ENCODE assay signal across 17 cellular contexts in the genomic region with DNA sequence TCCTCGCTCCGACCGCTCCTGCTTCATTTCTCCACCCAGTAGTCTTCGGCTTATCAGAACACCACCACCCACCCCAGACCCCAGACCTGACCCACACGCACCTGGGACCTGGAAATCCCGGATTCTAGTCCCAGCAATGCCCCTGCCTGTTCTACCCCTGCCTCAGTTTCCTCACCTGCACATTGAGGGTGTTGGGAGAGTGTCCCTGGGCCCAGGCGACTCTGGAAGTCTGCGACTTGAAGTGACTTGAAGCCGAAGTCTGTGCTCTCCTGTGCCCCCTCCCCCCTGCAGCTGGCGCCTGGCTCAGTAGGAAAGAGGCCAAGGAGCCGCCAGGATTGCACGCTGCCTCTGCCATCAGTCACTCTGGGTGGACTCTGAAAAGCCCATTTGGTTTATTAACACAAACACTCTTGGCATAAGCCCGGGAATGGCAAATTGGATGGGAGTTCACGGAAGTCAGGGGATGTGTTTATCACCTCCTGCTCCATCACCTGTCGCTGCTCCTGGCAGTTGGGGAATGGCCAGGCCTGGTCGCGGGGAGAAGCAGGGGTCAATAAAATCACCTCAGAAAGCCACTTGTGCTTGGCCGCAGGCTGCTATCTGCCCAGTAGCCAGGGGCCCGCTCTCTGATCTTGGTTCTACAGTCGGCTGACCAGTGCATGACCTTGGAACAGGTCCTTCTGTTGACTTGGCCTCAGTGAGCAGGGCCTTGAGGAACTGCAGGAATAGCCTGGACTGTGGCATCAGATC.
"Had no signal": no experiment of that assay in that cellular context is flagged by ENCODE, and none has a peak within 500 bp of the region (broad histone marks: within the 10 kb centered on the region; RNA-seq: fewer than 3 reads in every experiment).

No MANE protein-coding gene starts in this region.

- H3K9ac ChIP-seq: parathyroid adenoma had no signal

- H3K4me1 ChIP-seq: colonic mucosa, left lung, parathyroid adenoma, uterus had no signal

- H3K27me3 ChIP-seq: colonic mucosa, thyroid gland, uterus had no signal

- ATAC-seq: activated CD4-positive, alpha-beta T cell treated with anti-CD3 and anti-CD28 coated beads for 36 hours; activated CD8-positive, alpha-beta memory T cell treated with anti-CD3 and anti-CD28 coated beads, Interleukin-2, amount 10 ng/mL, durations not matched to agents 7 days and 5 days; left lung; naive thymus-derived CD4-positive, alpha-beta T cell; stimulated activated effector memory CD8-positive, alpha-beta T cell treated with anti-CD3 and anti-CD28 coated beads, Interleukin-12 subunit alpha, Interleukin-12 subunit beta, amount 100 ng/mL, for 72 hours had no signal

- H3K36me3 Mint-ChIP-seq: activated CD4-positive, alpha-beta memory T cell treated with anti-CD3 and anti-CD28 coated beads for 36 hours; activated CD8-positive, alpha-beta memory T cell treated with anti-CD3 and anti-CD28 coated beads, Interleukin-2, amount 10 ng/mL, durations not matched to agents 7 days and 5 days; activated naive CD8-positive, alpha-beta T cell; naive thymus-derived CD4-positive, alpha-beta T cell; stimulated activated effector memory CD8-positive, alpha-beta T cell treated with anti-CD3 and anti-CD28 coated beads, Interleukin-12 subunit alpha, Interleukin-12 subunit beta, amount 100 ng/mL, for 72 hours had no signal

- H3K9me3 Mint-ChIP-seq: activated CD4-positive, alpha-beta memory T cell treated with anti-CD3 and anti-CD28 coated beads for 36 hours; activated T-cell treated with anti-CD3 and anti-CD28 coated beads, Interleukin-2, amount 50 U/mL, for 24 hours; stimulated activated effector memory CD8-positive, alpha-beta T cell treated with anti-CD3 and anti-CD28 coated beads, Interleukin-12 subunit alpha, Interleukin-12 subunit beta, amount 100 ng/mL, for 72 hours had no signal

- H2AFZ ChIP-seq: parathyroid adenoma had no signal

- H3K79me2 ChIP-seq: parathyroid adenoma had no signal

- H3K36me3 ChIP-seq: colonic mucosa, esophagus muscularis mucosa, left lung, neutrophil, thyroid gland, uterus had no signal

- H3K4me1 Mint-ChIP-seq: activated CD4-positive, alpha-beta T cell treated with anti-CD3 and anti-CD28 coated beads for 36 hours; activated CD8-positive, alpha-beta memory T cell treated with anti-CD3 and anti-CD28 coated beads, Interleukin-2, amount 10 ng/mL, durations not matched to agents 7 days and 5 days; naive thymus-derived CD4-positive, alpha-beta T cell; stimulated activated effector memory CD8-positive, alpha-beta T cell treated with anti-CD3 and anti-CD28 coated beads, Interleukin-12 subunit alpha, Interleukin-12 subunit beta, amount 100 ng/mL, for 72 hours had no signal

- H3K27ac ChIP-seq: colonic mucosa, esophagus muscularis mucosa, left lung, neutrophil, parathyroid adenoma, thyroid gland, uterus had no signal

- DNase-seq: activated CD4-positive, alpha-beta memory T cell treated with anti-CD3 and anti-CD28 coated beads for 36 hours; activated CD4-positive, alpha-beta T cell treated with anti-CD3 and anti-CD28 coated beads for 36 hours; activated CD8-positive, alpha-beta memory T cell treated with anti-CD3 and anti-CD28 coated beads, Interleukin-2, amount 10 ng/mL, durations not matched to agents 7 days and 5 days; activated T-cell treated with anti-CD3 and anti-CD28 coated beads, Interleukin-2, amount 50 U/mL, for 24 hours; amniotic stem cell; colonic mucosa; kidney; left lung; mammary epithelial cell; naive thymus-derived CD4-positive, alpha-beta T cell; thyroid gland; uterus had no signal

- H3K9me3 ChIP-seq: colonic mucosa, esophagus muscularis mucosa, left lung, neutrophil, thyroid gland, uterus had no signal

- H3K4me3 Mint-ChIP-seq: activated CD4-positive, alpha-beta memory T cell treated with anti-CD3 and anti-CD28 coated beads for 36 hours; activated CD4-positive, alpha-beta T cell treated with anti-CD3 and anti-CD28 coated beads for 36 hours; activated CD8-positive, alpha-beta memory T cell treated with anti-CD3 and anti-CD28 coated beads, Interleukin-2, amount 10 ng/mL, durations not matched to agents 7 days and 5 days; activated naive CD8-positive, alpha-beta T cell; activated T-cell treated with anti-CD3 and anti-CD28 coated beads, Interleukin-2, amount 50 U/mL, for 24 hours; naive thymus-derived CD4-positive, alpha-beta T cell; stimulated activated effector memory CD8-positive, alpha-beta T cell treated with anti-CD3 and anti-CD28 coated beads, Interleukin-12 subunit alpha, Interleukin-12 subunit beta, amount 100 ng/mL, for 72 hours had no signal

- H3K27me3 Mint-ChIP-seq: activated CD8-positive, alpha-beta memory T cell treated with anti-CD3 and anti-CD28 coated beads, Interleukin-2, amount 10 ng/mL, durations not matched to agents 7 days and 5 days had no signal

- H3K27ac Mint-ChIP-seq: activated CD4-positive, alpha-beta memory T cell treated with anti-CD3 and anti-CD28 coated beads for 36 hours; activated CD4-positive, alpha-beta T cell treated with anti-CD3 and anti-CD28 coated beads for 36 hours; activated CD8-positive, alpha-beta memory T cell treated with anti-CD3 and anti-CD28 coated beads, Interleukin-2, amount 10 ng/mL, durations not matched to agents 7 days and 5 days; activated naive CD8-positive, alpha-beta T cell; activated T-cell treated with anti-CD3 and anti-CD28 coated beads, Interleukin-2, amount 50 U/mL, for 24 hours; naive thymus-derived CD4-positive, alpha-beta T cell; stimulated activated effector memory CD8-positive, alpha-beta T cell treated with anti-CD3 and anti-CD28 coated beads, Interleukin-12 subunit alpha, Interleukin-12 subunit beta, amount 100 ng/mL, for 72 hours had no signal

- H3K4me3 ChIP-seq: colonic mucosa, esophagus muscularis mucosa, left lung, thyroid gland, uterus had no signal
